In the genomic region with DNA sequence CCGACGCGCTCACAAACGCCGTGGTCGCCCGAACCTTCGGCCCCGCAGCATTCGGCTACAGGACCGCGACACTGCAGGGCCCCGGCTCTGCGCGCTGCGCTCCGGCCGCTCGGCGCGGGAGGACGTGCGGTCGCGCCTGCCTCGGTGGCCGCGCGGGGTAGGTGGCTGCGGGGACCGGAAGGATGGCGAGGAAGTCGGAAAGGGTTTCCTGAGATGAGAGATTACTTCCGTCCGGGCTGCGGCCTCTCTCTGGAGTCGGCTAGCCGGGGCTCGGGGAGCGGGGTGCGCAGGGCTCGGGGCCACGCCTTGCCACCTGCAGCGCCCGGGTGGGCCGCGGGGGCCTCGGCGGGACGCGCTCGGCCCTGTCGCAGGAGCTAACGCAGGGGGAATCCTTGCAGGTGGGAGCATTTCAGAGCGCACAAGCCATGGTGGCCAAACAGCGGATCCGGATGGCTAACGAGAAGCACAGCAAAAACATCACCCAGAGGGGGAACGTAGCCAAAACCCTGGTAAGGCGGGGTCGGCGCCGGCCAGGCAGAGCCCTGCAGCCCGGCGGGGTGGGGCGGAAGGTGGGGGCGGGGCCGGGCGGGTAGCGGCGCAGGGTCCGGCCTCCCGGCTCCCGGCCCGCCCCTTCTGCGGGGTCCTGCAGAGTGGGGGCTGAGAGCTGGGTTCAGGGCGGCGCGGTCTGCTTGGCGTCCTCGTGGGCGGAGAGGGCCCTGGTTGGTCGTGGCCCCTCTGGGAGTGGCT, we compare ENCODE assay signal across 8 cellular contexts. TPM values are rescaled to one million over a fixed set of nuclear protein-coding genes. Genes with fewer than 3 reads are reported as not detected.
DNase-seq lines count a peak whose midpoint lies in the region; ATAC-seq and TF ChIP-seq lines count a peak whose summit lies in the region.

A gene (plus strand): TSS at position 224 of the 747 bp plus-strand sequence. CDS start 202 bp downstream, at position 426.

- DNase-seq in AG10803 (ENCODE audit: low read depth) (peak; percentile 11), NCI-H1930 (lab: John Stamatoyannopoulos, UW) (peak; percentile 31 to 50), dermis blood vessel endothelial cell (peak; percentile 10), lower lobe of right lung (no peak), testis (peak; percentile 48), A172 (ENCODE audit: low spot score) (no peak)

- ATAC-seq in lower lobe of right lung (peak; percentile 81 to 82), HG02884 (IDR thresholded peaks at IDR 0.05; ENCODE audit: unreplicated experiment) (no peak), HG03135 (IDR thresholded peaks at IDR 0.05; ENCODE audit: unreplicated experiment) (no peak)

- no peaks in the 10 kb centered on the region for H3K9me3 ChIP-seq in lower lobe of right lung
- no peaks in the 10 kb centered on the region for H3K9me3 ChIP-seq in testis

- no peak for TF ChIP-seq POLR2A in testis (IDR thresholded peaks at IDR 0.05)

- intact Hi-C loops in lower lobe of right lung (cut with DNase I): no loop called here
- intact Hi-C loops in testis (cut with DNase I; ENCODE audit: low total_unique reads): no loop called here

- H3K36me3 ChIP-seq in lower lobe of right lung (no peaks in the 10 kb centered on the region), testis (ENCODE audit: low read depth, missing control alignments) (no peaks in the 10 kb centered on the region)

- WGBS in testis, 2 donors: 1 to 3% methylated on average over 21 to 61 of the region's 83 CpGs

- H3K27me3 ChIP-seq in lower lobe of right lung (ENCODE audit: low read depth) (peaks cover 9% of the 10 kb centered on the region), testis (no peaks in the 10 kb centered on the region)

- no peak for TF ChIP-seq CTCF in AG10803 (conservative IDR thresholded peaks at IDR 0.05; ENCODE audit: low read length)
- no peak for TF ChIP-seq CTCF in lower lobe of right lung (IDR thresholded peaks at IDR 0.05)
- TF ChIP-seq CTCF in testis (IDR thresholded peaks at IDR 0.05): no peak

- H3K4me3 ChIP-seq in AG10803 (ENCODE audit: low read length) (peak within 1 kb of the TSS; percentile 65), lower lobe of right lung (peak within 1 kb of the TSS; percentile 62), testis (peak within 1 kb of the TSS; percentile 72 to 78)

- H3K4me1 ChIP-seq in lower lobe of right lung (peaks cover 7% of the 10 kb centered on the region), testis (peaks cover 6% of the 10 kb centered on the region)

- H3K27ac ChIP-seq in lower lobe of right lung (peak within 1 kb of the TSS; percentile 22), testis (peak within 1 kb of the TSS; percentile 23 to 51)

RNA-seq across cellular contexts. Expression of the gene that starts here (rescaled TPM):
- 1.4 and 1.5 TPM in 2 replicates for total RNA-seq in dermis blood vessel endothelial cell
- 3.7 TPM for total RNA-seq in lower lobe of right lung
- 10 to 100 TPM; 23.5 to 31.4 TPM for total RNA-seq in testis
- polyA plus RNA-seq in testis (ENCODE audit: insufficient read depth, low read depth, low replicate concordance): 59.2 TPM
- not detected in 2 replicates for total RNA-seq in A172 (2014; rRNA removed; shearing (Covaris generic))

Comparison
In these comparisons a context has a peak if more than half of its experiments do, and no peak if none do; other contexts are left out.
1. DNase-seq: peak in AG10803 (single experiment), NCI-H1930 (2 of 2), dermis blood vessel endothelial cell (single experiment) and testis (single experiment); none in lower lobe of right lung (single experiment) and A172 (single experiment).
2. ATAC-seq: peak in lower lobe of right lung (2 of 2); none in HG02884 (single experiment) and HG03135 (single experiment).
3. Peak in every context shown above with its lines, with median percentiles within 50 percentile points of each other: H3K4me3 ChIP-seq.